1 cellular context compared by ENCODE assay signal in the genomic region with DNA sequence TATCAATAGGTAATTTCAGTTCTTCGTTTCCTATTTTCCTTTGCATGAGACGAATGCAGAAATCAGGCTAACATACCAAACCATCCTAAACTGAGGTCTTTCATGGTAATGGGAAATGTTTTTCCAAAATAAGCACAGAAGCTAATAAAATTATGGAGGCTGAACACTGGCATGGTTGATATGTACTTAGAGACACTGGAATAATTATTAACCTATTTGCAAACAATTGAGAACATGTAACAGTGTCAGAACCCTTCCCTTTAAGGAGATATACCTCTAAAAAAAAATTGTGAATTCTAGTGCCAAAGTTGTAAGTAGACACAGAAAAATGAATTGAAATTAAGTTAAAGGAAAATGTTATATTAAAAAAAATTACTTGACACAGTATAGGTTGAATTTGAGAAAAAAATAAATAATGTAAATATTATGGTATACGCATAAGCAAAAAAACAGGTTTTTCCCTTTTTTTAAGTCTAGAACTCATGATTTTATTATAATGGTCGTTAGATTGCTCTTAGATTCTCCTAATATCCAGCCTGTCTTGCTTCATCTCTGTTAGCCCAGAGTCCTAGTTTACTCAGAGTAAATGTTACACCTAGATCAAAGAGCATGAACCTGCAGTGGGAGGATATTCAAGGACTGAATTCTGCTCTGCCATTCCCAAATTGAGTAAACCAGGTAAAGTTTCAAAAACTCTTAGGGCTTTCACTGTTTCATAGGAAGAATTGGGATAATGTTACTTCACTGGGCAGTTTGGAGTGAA.
TF ChIP-seq lines count a peak whose summit lies in the region.

No MANE protein-coding gene starts in this region.

TF ChIP-seq in HepG2, 621 proteins besides CTCF, POLR2A, EP300 and RAD21 (continued from another document and continues in another):
- TF ChIP-seq, protein P1, sequence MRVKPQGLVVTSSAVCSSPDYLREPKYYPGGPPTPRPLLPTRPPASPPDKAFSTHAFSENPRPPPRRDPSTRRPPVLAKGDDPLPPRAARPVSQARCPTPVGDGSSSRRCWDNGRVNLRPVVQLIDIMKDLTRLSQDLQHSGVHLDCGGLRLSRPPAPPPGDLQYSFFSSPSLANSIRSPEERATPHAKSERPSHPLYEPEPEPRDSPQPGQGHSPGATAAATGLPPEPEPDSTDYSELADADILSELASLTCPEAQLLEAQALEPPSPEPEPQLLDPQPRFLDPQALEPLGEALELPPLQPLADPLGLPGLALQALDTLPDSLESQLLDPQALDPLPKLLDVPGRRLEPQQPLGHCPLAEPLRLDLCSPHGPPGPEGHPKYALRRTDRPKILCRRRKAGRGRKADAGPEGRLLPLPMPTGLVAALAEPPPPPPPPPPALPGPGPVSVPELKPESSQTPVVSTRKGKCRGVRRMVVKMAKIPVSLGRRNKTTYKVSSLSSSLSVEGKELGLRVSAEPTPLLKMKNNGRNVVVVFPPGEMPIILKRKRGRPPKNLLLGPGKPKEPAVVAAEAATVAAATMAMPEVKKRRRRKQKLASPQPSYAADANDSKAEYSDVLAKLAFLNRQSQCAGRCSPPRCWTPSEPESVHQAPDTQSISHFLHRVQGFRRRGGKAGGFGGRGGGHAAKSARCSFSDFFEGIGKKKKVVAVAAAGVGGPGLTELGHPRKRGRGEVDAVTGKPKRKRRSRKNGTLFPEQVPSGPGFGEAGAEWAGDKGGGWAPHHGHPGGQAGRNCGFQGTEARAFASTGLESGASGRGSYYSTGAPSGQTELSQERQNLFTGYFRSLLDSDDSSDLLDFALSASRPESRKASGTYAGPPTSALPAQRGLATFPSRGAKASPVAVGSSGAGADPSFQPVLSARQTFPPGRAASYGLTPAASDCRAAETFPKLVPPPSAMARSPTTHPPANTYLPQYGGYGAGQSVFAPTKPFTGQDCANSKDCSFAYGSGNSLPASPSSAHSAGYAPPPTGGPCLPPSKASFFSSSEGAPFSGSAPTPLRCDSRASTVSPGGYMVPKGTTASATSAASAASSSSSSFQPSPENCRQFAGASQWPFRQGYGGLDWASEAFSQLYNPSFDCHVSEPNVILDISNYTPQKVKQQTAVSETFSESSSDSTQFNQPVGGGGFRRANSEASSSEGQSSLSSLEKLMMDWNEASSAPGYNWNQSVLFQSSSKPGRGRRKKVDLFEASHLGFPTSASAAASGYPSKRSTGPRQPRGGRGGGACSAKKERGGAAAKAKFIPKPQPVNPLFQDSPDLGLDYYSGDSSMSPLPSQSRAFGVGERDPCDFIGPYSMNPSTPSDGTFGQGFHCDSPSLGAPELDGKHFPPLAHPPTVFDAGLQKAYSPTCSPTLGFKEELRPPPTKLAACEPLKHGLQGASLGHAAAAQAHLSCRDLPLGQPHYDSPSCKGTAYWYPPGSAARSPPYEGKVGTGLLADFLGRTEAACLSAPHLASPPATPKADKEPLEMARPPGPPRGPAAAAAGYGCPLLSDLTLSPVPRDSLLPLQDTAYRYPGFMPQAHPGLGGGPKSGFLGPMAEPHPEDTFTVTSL (CRISPR knock-in tag; IDR thresholded peaks at IDR 0.05; ENCODE audit: borderline replicate concordance): peak; percentile 99
- TF ChIP-seq, protein P2, sequence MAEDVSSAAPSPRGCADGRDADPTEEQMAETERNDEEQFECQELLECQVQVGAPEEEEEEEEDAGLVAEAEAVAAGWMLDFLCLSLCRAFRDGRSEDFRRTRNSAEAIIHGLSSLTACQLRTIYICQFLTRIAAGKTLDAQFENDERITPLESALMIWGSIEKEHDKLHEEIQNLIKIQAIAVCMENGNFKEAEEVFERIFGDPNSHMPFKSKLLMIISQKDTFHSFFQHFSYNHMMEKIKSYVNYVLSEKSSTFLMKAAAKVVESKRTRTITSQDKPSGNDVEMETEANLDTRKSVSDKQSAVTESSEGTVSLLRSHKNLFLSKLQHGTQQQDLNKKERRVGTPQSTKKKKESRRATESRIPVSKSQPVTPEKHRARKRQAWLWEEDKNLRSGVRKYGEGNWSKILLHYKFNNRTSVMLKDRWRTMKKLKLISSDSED (CRISPR knock-in tag; IDR thresholded peaks at IDR 0.05): no peak
- TF ChIP-seq ZNF670 (CRISPR knock-in tag; IDR thresholded peaks at IDR 0.05; ENCODE audit: borderline replicate concordance) (peak; percentile 89), KDM1A (CRISPR knock-in tag; IDR thresholded peaks at IDR 0.05) (peak; percentile 79), ZNF225 (CRISPR knock-in tag; IDR thresholded peaks at IDR 0.05) (no peak), ZNF17 (CRISPR knock-in tag; IDR thresholded peaks at IDR 0.05) (no peak), SYNCRIP (IDR thresholded peaks at IDR 0.05; ENCODE audit: insufficient read depth, low read depth, low read length) (no peak), EEA1 (CRISPR knock-in tag; IDR thresholded peaks at IDR 0.05; ENCODE audit: borderline replicate concordance) (no peak), SAP130 (CRISPR knock-in tag; IDR thresholded peaks at IDR 0.05; ENCODE audit: low read depth) (peak; percentile 90), ZNF570 (CRISPR knock-in tag; IDR thresholded peaks at IDR 0.05; ENCODE audit: borderline replicate concordance) (no peak), ZNF878 (CRISPR knock-in tag; IDR thresholded peaks at IDR 0.05) (peak; percentile 76; the same call in 1 of the 2 replicates), FOXJ3 (CRISPR knock-in tag; IDR thresholded peaks at IDR 0.05; ENCODE audit: borderline replicate concordance) (peak; percentile 95), HCFC1 (IDR thresholded peaks at IDR 0.05; ENCODE audit: low read depth, low read length) (no peak), FOXO1 (CRISPR knock-in tag; IDR thresholded peaks at IDR 0.05) (peak; percentile 88), ZBTB1 (CRISPR knock-in tag; IDR thresholded peaks at IDR 0.05; ENCODE audit: borderline replicate concordance) (no peak), ZNF556 (CRISPR knock-in tag; IDR thresholded peaks at IDR 0.05; ENCODE audit: borderline replicate concordance) (no peak; the same call in 1 of the 2 replicates), ZNF367 (CRISPR knock-in tag; IDR thresholded peaks at IDR 0.05; ENCODE audit: borderline replicate concordance) (no peak), CBFB (CRISPR knock-in tag; IDR thresholded peaks at IDR 0.05) (no peak), ZNF7 (CRISPR knock-in tag; IDR thresholded peaks at IDR 0.05) (no peak), FOXA3 (CRISPR knock-in tag; IDR thresholded peaks at IDR 0.05) (peak; percentile 99), SIN3A (IDR thresholded peaks at IDR 0.05; ENCODE audit: borderline replicate concordance, low read depth, low read length) (no peak), ZNF703 (CRISPR knock-in tag; IDR thresholded peaks at IDR 0.05; ENCODE audit: borderline replicate concordance) (no peak), RFX1 (IDR thresholded peaks at IDR 0.05) (no peak), RBAK (CRISPR knock-in tag; IDR thresholded peaks at IDR 0.05) (no peak), ONECUT2 (CRISPR knock-in tag; IDR thresholded peaks at IDR 0.05) (no peak; the same call in 1 of the 2 replicates), ZNF34 (CRISPR knock-in tag; IDR thresholded peaks at IDR 0.05; ENCODE audit: borderline replicate concordance) (peak; percentile 69; the same call in 1 of the 2 replicates), ZNF547 (CRISPR knock-in tag; IDR thresholded peaks at IDR 0.05) (no peak), ZBTB8A (CRISPR knock-in tag; IDR thresholded peaks at IDR 0.05; ENCODE audit: borderline replicate concordance, low read depth) (no peak), TGIF2 (CRISPR knock-in tag; IDR thresholded peaks at IDR 0.05) (peak; percentile 41; the same call in 1 of the 2 replicates), ZNF251 (CRISPR knock-in tag; IDR thresholded peaks at IDR 0.05) (no peak), ZBTB7A (CRISPR knock-in tag; IDR thresholded peaks at IDR 0.05) (no peak), ZNF776 (CRISPR knock-in tag; IDR thresholded peaks at IDR 0.05) (no peak), ZNF317 (CRISPR knock-in tag; IDR thresholded peaks at IDR 0.05) (no peak; the same call in 1 of the 2 replicates), MED8 (CRISPR knock-in tag; IDR thresholded peaks at IDR 0.05; ENCODE audit: insufficient replicate concordance) (no peak), SATB2 (CRISPR knock-in tag; IDR thresholded peaks at IDR 0.05) (no peak), TARDBP (CRISPR knock-in tag; IDR thresholded peaks at IDR 0.05) (peak; percentile 87), ZNF747 (CRISPR knock-in tag; IDR thresholded peaks at IDR 0.05; ENCODE audit: borderline replicate concordance) (peak; percentile 46; the same call in 1 of the 2 replicates), SALL1 (CRISPR knock-in tag; IDR thresholded peaks at IDR 0.05) (peak; percentile 51; the same call in 1 of the 2 replicates), HMG20B (CRISPR knock-in tag; conservative IDR thresholded peaks at IDR 0.05) (peak; percentile 76; the same call in 1 of the 2 replicates), ZNF329 (CRISPR knock-in tag; IDR thresholded peaks at IDR 0.05; ENCODE audit: low read depth) (no peak), FIP1L1 (IDR thresholded peaks at IDR 0.05; ENCODE audit: borderline replicate concordance, insufficient read depth, low read depth, low read length) (no peak), GABPA (IDR thresholded peaks at IDR 0.05; ENCODE audit: low read depth, low read length) (no peak), GABPA (CRISPR knock-in tag; IDR thresholded peaks at IDR 0.05; ENCODE audit: low read depth) (peak; percentile 18; the same call in 1 of the 2 replicates), ZNF543 (CRISPR knock-in tag; IDR thresholded peaks at IDR 0.05) (no peak), ZNF782 (CRISPR knock-in tag; IDR thresholded peaks at IDR 0.05; ENCODE audit: borderline replicate concordance) (no peak), ZKSCAN8 (CRISPR knock-in tag; IDR thresholded peaks at IDR 0.05; ENCODE audit: borderline replicate concordance) (peak; percentile 77; the same call in 1 of the 2 replicates), ARNT2 (CRISPR knock-in tag; IDR thresholded peaks at IDR 0.05; ENCODE audit: low read depth) (no peak), HDAC1 (CRISPR knock-in tag; IDR thresholded peaks at IDR 0.05) (0 out of 2 replicates have a peak, but pooled peaks have one; percentile 51)
- TF ChIP-seq, protein P3, sequence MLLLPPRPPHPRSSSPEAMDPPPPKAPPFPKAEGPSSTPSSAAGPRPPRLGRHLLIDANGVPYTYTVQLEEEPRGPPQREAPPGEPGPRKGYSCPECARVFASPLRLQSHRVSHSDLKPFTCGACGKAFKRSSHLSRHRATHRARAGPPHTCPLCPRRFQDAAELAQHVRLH (CRISPR knock-in tag; IDR thresholded peaks at IDR 0.05; ENCODE audit: borderline replicate concordance, low read depth): 0 out of 2 replicates have a peak, but pooled peaks have one; percentile 57
- TF ChIP-seq, protein P4, sequence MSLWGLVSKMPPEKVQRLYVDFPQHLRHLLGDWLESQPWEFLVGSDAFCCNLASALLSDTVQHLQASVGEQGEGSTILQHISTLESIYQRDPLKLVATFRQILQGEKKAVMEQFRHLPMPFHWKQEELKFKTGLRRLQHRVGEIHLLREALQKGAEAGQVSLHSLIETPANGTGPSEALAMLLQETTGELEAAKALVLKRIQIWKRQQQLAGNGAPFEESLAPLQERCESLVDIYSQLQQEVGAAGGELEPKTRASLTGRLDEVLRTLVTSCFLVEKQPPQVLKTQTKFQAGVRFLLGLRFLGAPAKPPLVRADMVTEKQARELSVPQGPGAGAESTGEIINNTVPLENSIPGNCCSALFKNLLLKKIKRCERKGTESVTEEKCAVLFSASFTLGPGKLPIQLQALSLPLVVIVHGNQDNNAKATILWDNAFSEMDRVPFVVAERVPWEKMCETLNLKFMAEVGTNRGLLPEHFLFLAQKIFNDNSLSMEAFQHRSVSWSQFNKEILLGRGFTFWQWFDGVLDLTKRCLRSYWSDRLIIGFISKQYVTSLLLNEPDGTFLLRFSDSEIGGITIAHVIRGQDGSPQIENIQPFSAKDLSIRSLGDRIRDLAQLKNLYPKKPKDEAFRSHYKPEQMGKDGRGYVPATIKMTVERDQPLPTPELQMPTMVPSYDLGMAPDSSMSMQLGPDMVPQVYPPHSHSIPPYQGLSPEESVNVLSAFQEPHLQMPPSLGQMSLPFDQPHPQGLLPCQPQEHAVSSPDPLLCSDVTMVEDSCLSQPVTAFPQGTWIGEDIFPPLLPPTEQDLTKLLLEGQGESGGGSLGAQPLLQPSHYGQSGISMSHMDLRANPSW (CRISPR knock-in tag; IDR thresholded peaks at IDR 0.05; ENCODE audit: borderline replicate concordance): peak; percentile 94; the same call in 1 of the 2 replicates
- TF ChIP-seq, protein P5, sequence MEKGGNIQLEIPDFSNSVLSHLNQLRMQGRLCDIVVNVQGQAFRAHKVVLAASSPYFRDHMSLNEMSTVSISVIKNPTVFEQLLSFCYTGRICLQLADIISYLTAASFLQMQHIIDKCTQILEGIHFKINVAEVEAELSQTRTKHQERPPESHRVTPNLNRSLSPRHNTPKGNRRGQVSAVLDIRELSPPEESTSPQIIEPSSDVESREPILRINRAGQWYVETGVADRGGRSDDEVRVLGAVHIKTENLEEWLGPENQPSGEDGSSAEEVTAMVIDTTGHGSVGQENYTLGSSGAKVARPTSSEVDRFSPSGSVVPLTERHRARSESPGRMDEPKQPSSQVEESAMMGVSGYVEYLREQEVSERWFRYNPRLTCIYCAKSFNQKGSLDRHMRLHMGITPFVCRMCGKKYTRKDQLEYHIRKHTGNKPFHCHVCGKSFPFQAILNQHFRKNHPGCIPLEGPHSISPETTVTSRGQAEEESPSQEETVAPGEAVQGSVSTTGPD (CRISPR knock-in tag; IDR thresholded peaks at IDR 0.05): no peak
- TF ChIP-seq, protein P6, sequence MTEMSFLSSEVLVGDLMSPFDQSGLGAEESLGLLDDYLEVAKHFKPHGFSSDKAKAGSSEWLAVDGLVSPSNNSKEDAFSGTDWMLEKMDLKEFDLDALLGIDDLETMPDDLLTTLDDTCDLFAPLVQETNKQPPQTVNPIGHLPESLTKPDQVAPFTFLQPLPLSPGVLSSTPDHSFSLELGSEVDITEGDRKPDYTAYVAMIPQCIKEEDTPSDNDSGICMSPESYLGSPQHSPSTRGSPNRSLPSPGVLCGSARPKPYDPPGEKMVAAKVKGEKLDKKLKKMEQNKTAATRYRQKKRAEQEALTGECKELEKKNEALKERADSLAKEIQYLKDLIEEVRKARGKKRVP (CRISPR knock-in tag; IDR thresholded peaks at IDR 0.05): peak in 1 of 2 experiments; percentile 93; a peak in 2 of 4 replicates
- TF ChIP-seq, protein P7, sequence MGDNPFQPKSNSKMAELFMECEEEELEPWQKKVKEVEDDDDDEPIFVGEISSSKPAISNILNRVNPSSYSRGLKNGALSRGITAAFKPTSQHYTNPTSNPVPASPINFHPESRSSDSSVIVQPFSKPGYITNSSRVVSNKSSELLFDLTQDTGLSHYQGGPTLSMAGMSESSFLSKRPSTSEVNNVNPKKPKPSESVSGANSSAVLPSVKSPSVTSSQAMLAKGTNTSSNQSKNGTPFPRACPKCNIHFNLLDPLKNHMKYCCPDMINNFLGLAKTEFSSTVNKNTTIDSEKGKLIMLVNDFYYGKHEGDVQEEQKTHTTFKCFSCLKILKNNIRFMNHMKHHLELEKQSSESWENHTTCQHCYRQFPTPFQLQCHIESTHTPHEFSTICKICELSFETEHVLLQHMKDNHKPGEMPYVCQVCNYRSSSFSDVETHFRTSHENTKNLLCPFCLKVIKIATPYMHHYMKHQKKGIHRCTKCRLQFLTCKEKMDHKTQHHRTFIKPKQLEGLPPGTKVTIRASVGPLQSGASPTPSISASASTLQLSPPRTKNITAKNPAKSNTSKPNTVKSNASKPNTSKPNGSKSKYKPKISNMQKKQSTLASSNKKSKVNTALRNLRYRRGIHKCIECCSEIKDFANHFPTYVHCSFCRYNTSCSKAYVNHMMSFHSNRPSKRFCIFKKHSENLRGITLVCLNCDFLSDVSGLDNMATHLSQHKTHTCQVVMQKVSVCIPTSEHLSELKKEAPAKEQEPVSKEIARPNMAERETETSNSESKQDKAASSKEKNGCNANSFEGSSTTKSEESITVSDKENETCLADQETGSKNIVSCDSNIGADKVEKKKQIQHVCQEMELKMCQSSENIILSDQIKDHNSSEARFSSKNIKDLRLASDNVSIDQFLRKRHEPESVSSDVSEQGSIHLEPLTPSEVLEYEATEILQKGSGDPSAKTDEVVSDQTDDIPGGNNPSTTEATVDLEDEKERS (CRISPR knock-in tag; IDR thresholded peaks at IDR 0.05): no peak; the same call in 1 of the 2 replicates
